ENCODE assay signal across 12 cellular contexts in the genomic region with DNA sequence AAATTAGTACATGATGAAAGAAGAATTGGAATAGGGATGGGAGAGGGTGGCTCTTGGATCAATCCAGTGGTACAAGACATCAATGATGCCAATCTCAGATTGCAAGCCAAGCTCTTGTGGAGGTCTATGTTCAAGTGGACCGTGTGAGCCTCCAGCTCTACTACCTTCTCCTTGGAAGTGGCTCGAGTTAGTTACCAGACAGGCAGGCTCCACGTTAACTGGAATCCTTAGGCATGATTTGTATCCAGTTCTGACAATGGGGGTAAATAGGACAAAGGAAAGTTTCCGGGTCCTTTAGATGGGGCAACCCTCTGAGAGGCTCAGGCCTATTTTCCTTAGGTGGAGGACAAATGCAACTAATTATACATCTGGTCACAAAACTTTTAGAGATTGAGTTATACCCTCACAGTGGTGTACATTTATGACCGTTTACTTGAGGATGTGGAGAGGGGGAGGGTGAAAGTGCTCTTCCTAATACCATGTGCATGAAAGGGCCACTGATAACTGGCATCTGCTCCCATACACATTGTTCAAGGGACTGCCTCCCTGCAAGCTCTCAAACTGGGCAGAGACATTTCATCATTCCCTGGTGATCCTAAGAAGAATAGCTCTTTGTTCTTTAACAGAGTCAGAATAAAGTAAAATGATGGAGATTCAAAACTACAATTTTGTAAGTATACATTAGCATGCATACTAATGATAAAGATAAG.
"Had no signal": no experiment of that assay in that cellular context is flagged by ENCODE, and none has a peak within 500 bp of the region (broad histone marks: within the 10 kb centered on the region; RNA-seq: fewer than 3 reads in every experiment).

No MANE protein-coding gene starts in this region.

- FAIRE-seq: endometrium had no signal

- H3K36me3 ChIP-seq: brain microvascular endothelial cell, esophagus muscularis mucosa, right atrium auricular region had no signal

- H3K4me3 ChIP-seq: esophagus muscularis mucosa, right atrium auricular region, skin epidermis had no signal

- H3K27me3 ChIP-seq: brain microvascular endothelial cell, esophagus muscularis mucosa, right atrium auricular region had no signal

- H3K4me1 ChIP-seq: parathyroid adenoma had no signal

- H3K36me3 Mint-ChIP-seq: activated naive CD4-positive, alpha-beta T cell treated with anti-CD3 and anti-CD28 coated beads, Interleukin-2, amount 50 U/mL, for 24 hours; type B pancreatic cell had no signal

- H3K27ac Mint-ChIP-seq: activated naive CD4-positive, alpha-beta T cell treated with anti-CD3 and anti-CD28 coated beads, Interleukin-2, amount 50 U/mL, for 24 hours; type B pancreatic cell had no signal

- H2AFZ ChIP-seq: parathyroid adenoma had no signal

- H3K9ac ChIP-seq: parathyroid adenoma had no signal

- H3K9me3 Mint-ChIP-seq: activated naive CD4-positive, alpha-beta T cell treated with anti-CD3 and anti-CD28 coated beads, Interleukin-2, amount 50 U/mL, for 24 hours; type B pancreatic cell had no signal

- H3K4me3 Mint-ChIP-seq: activated naive CD4-positive, alpha-beta T cell treated with anti-CD3 and anti-CD28 coated beads, Interleukin-2, amount 50 U/mL, for 24 hours; type B pancreatic cell had no signal

- H3K79me2 ChIP-seq: parathyroid adenoma had no signal

- DNase-seq: activated CD4-positive, alpha-beta T cell treated with anti-CD3 and anti-CD28 coated beads, Interleukin-2, amount 50 U/mL, for 1 hour; activated effector memory CD4-positive, alpha-beta T cell treated with Interleukin-2 at 50 U/mL for 16 hours; brain microvascular endothelial cell; foreskin fibroblast; T-helper 2 cell had no signal

- H3K27me3 Mint-ChIP-seq: activated naive CD4-positive, alpha-beta T cell treated with anti-CD3 and anti-CD28 coated beads, Interleukin-2, amount 50 U/mL, for 24 hours had no signal

- H3K9me3 ChIP-seq: esophagus muscularis mucosa, right atrium auricular region had no signal

- H3K27ac ChIP-seq: brain microvascular endothelial cell, esophagus muscularis mucosa, parathyroid adenoma, right atrium auricular region, skin epidermis had no signal
